ENCODE assay signal across 9 cellular contexts in genomic region chr9:72527801-72528195, GRCh38. TPM values are rescaled to one million over a fixed set of nuclear protein-coding genes. Genes with fewer than 3 reads are reported as not detected.
A peak's percentile ranks its signal among the peaks of the same experiment; 100 is the strongest.
DNase-seq lines count a peak whose midpoint lies in the region; ATAC-seq, FAIRE-seq and TF ChIP-seq lines count a peak whose summit lies in the region.
"Had no signal": no experiment of that assay in that cellular context is flagged by ENCODE, and none has a peak within 500 bp of the region (broad histone marks: within the 10 kb centered on the region; RNA-seq: fewer than 3 reads in every experiment).

No MANE protein-coding gene starts in this region.

- peak overlapping the region; percentile 63 for H3K9ac ChIP-seq in endothelial cell of umbilical vein (replicated peaks; ENCODE audit: extremely low read depth, insufficient read depth, low read length)

- H3K27ac ChIP-seq in Peyer's patch (peak overlapping the region; percentile 43 to 72 (median 60)), endothelial cell of umbilical vein (ENCODE audit: insufficient read depth, low read depth, low read length) (peak overlapping the region; percentile 77)

- intact Hi-C loops in endothelial cell of umbilical vein (cut with micrococcal nuclease), result loop anchor here (1.0 to 5.0 kb wide), 6 partner anchors 50 to 470 kb away; partner anchors contain the start of gene ZFAND5

- no peak for ATAC-seq in HG02610 (IDR thresholded peaks at IDR 0.05; ENCODE audit: unreplicated experiment)

- peak overlapping the region; percentile 60 for H2AFZ ChIP-seq in endothelial cell of umbilical vein (ENCODE audit: low read depth, low read length)

- H3K36me3 ChIP-seq in Peyer's patch (no peaks in the 10 kb centered on the region), endothelial cell of umbilical vein (ENCODE audit: control insufficient read depth in 2 of 2, extremely low read depth in 1 of 2, insufficient read depth in 2 of 2, low read length in 2 of 2) (no peaks in the 10 kb centered on the region)

- no peaks in the 10 kb centered on the region for H4K20me1 ChIP-seq in endothelial cell of umbilical vein (replicated peaks; ENCODE audit: control insufficient read depth, extremely low read depth, insufficient read depth, low read length)

- no peak for FAIRE-seq in endothelial cell of umbilical vein (lab: Jason Lieb, UNC)

- peak overlapping the region; percentile 37 for H3K4me2 ChIP-seq in endothelial cell of umbilical vein (ENCODE audit: insufficient read depth, low read length)

- TF ChIP-seq POLR2A in Peyer's patch (IDR thresholded peaks at IDR 0.05) (peak in 1 of 2 donors; percentile 1), endothelial cell of umbilical vein (IDR thresholded peaks at IDR 0.05; ENCODE audit: low read depth, low read length) (no peak)

- H3K4me1 ChIP-seq in Peyer's patch (peaks cover 0 to 17% (median 3%) of the 10 kb centered on the region in 4 donors), endothelial cell of umbilical vein (ENCODE audit: control insufficient read depth, extremely low read depth, insufficient read depth, low read length) (peaks cover 34% of the 10 kb centered on the region)

- H3K27me3 ChIP-seq in Peyer's patch (no peaks in the 10 kb centered on the region), endothelial cell of umbilical vein (ENCODE audit: control insufficient read depth in 2 of 2, insufficient read depth in 2 of 2, low read length in 2 of 2) (no peaks in the 10 kb centered on the region)

- TF ChIP-seq CTCF in GM12875 (IDR thresholded peaks at IDR 0.05; ENCODE audit: borderline replicate concordance, insufficient read depth, low read depth, low read length) (no peak), Peyer's patch (IDR thresholded peaks at IDR 0.05) (no peak), endothelial cell of umbilical vein (IDR thresholded peaks at IDR 0.05; ENCODE audit: extremely low read depth in 1 of 2, insufficient read depth in 1 of 2, low read depth in 1 of 2, low read length in 2 of 2) (no peak)

- peak overlapping the region; percentile 36 for H3K4me3 ChIP-seq in GM12875 (ENCODE audit: low read depth, low read length)
- peak overlapping the region; percentile 3 to 32 (median 15) for H3K4me3 ChIP-seq in Peyer's patch
- no peak overlapping the region for H3K4me3 ChIP-seq in endothelial cell of umbilical vein (replicated peaks in 1 of 3; ENCODE audit: insufficient read depth in 1 of 3, low read depth in 1 of 3, low read length in 3 of 3)
- H3K4me3 ChIP-seq: lung had no signal

- POLR2A ChIA-PET in endothelial cell of umbilical vein (lab: Charles Lee), result interaction anchor here (4.0 kb wide), 1 partner anchor 163 kb away, joined by 43 read pairs; the partner anchor contains the start of gene ZFAND5

- dilution Hi-C loops in endothelial cell of umbilical vein (cut with MboI; ENCODE audit: extremely low pct_ligation_motif_present, low sequenced_read_pairs), result no loop called here

- TSS peak; percentile 1 for BruUV-seq in endothelial cell of umbilical vein (replicated peaks; lab: Mats Ljungman, UMichigan)

- H3K9me1 ChIP-seq in endothelial cell of umbilical vein (replicated peaks; ENCODE audit: control insufficient read depth, extremely low read depth, insufficient read depth, low read length), result no peaks in the 10 kb centered on the region

- CTCF ChIA-PET in endothelial cell of umbilical vein (lab: Charles Lee), result interaction anchor here (1.4 to 1.5 kb wide), 2 partner anchors 49 to 63 kb away, joined by 5 to 6 read pairs; no protein-coding TSS in a partner anchor

- no peak for DNase-seq in Peyer's patch
- DNase-seq in endothelial cell of umbilical vein (ENCODE audit: low read depth, low spot score), result no peak
- DNase-seq in renal cortical epithelial cell (ENCODE audit: low read depth), result peak; percentile 65
- DNase-seq in epidermal melanocyte (ENCODE audit: insufficient read length, low spot score), result no peak
- DNase-seq in NCI-H1092 (lab: John Stamatoyannopoulos, UW), result no peak
- no peak for DNase-seq in mesenteric fat pad (ENCODE audit: low spot score)

- H3K79me2 ChIP-seq in endothelial cell of umbilical vein (ENCODE audit: control insufficient read depth, insufficient read depth, low read length), result no peaks in the 10 kb centered on the region

- H3K9me3 ChIP-seq in Peyer's patch (no peaks in the 10 kb centered on the region), endothelial cell of umbilical vein (replicated peaks; ENCODE audit: control insufficient read depth, insufficient read depth, low read length) (no peaks in the 10 kb centered on the region)

TF ChIP-seq in endothelial cell of umbilical vein, 7 proteins besides CTCF, POLR2A, EP300 and RAD21:
- TF ChIP-seq POLR2AphosphoS5 (IDR thresholded peaks at IDR 0.05; ENCODE audit: insufficient read depth, low read depth, low read length), result no peak
- TF ChIP-seq JUN (IDR thresholded peaks at IDR 0.05; ENCODE audit: borderline replicate concordance, insufficient read depth, insufficient read length, low read depth), result no peak
- no peak for TF ChIP-seq MYC (IDR thresholded peaks at IDR 0.05; ENCODE audit: low read depth, low read length)
TF ChIP-seq in endothelial cell of umbilical vein: peak in this region for 0.

RNA-seq across cellular contexts. Expression of gene TMC1, which starts 6.4 kb away (rescaled TPM):
- total RNA-seq in Peyer's patch (not detected), endothelial cell of umbilical vein (0.48 and 1.5 TPM in 2 replicates), renal cortical epithelial cell (0.15 TPM in 1 of 2 replicates, not detected in the other), mesenteric fat pad (0.48 TPM)
- polyA plus RNA-seq in endothelial cell of umbilical vein, result 0.30 TPM in 1 of 2 replicates, not detected in the other
- 0.04 and 0.17 TPM in 2 replicates for polyA plus RNA-seq in endothelial cell of umbilical vein (2011; cell fraction: cytosol; rRNA removed)
- 0.50 and 1.1 TPM in 2 replicates for polyA plus RNA-seq in endothelial cell of umbilical vein (2011; cell fraction: nucleus; rRNA removed)
- polyA plus RNA-seq in endothelial cell of umbilical vein (2012), result 0.15 and 0.17 TPM in 2 replicates
- 0.64 and 1.2 TPM in 2 replicates for polyA minus RNA-seq in endothelial cell of umbilical vein
- not detected for polyA minus RNA-seq in endothelial cell of umbilical vein (2011; cell fraction: cytosol; rRNA and poly(A)+ RNA removed)
- polyA minus RNA-seq in endothelial cell of umbilical vein (2011; cell fraction: nucleus; rRNA and poly(A)+ RNA removed), result not detected in 2 replicates

Comparison
In these comparisons a context has a peak if more than half of its experiments do, and no peak if none do; other contexts are left out.
1. H3K4me3 ChIP-seq: peak in GM12875 (single experiment) and Peyer's patch (4 of 4); none in endothelial cell of umbilical vein (0 of 3).